Comparison of ENCODE assay signal across 1 cellular context in the genomic region with DNA sequence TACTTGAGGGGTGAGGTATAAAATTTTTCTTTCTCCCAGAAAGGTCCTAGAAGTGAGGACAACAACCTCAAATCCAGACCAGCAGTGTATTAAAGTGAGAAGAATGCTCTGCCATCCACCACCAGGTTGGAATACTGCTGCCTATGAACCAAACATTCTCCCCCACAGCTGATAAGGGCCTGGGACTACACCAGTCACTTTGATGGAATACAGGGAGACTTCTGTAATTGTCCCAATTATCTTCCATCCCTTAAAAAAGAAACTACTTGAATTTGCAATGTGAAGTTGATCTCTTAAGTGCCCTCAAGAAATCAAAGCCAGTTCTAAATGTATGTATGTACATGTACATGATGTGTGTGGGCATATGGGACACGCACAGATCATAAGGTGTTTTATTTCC.
TF ChIP-seq lines count a peak whose summit lies in the region.

No MANE protein-coding gene starts in this region.

TF ChIP-seq in H1, 55 proteins besides CTCF, POLR2A, EP300 and RAD21:
- 0 out of 2 replicates have a peak, but pooled peaks have one; percentile 48 for TF ChIP-seq CBX8 (IDR thresholded peaks at IDR 0.05; ENCODE audit: borderline replicate concordance, low read depth, low read length)
- TF ChIP-seq PHF8 (conservative IDR thresholded peaks at IDR 0.05; ENCODE audit: low read depth, low read length) = no peak
